ENCODE assay signal across 26 cellular contexts in genomic region chr1:22365331-22366295, GRCh38.
DNase-seq lines count a peak whose midpoint lies in the region; ATAC-seq, FAIRE-seq and TF ChIP-seq lines count a peak whose summit lies in the region.
"Had no signal": no experiment of that assay in that cellular context is flagged by ENCODE, and none has a peak within 500 bp of the region (broad histone marks: within the 10 kb centered on the region; RNA-seq: fewer than 3 reads in every experiment).

No MANE protein-coding gene starts in this region.

- intact Hi-C loops in Right ventricle myocardium inferior (cut with DNase I), result no loop called here

- ATAC-seq in Right ventricle myocardium inferior (no peak), GM21619 (IDR thresholded peaks at IDR 0.05; ENCODE audit: unreplicated experiment) (no peak)
- ATAC-seq: left cardiac atrium, PC-3 had no signal

- TF ChIP-seq POLR2A in GM12892 (IDR thresholded peaks at IDR 0.05; ENCODE audit: low read depth, low read length), result no peak

- peak; percentile 25 for DNase-seq in NCI-H345 (lab: John Stamatoyannopoulos, UW)
- no peak for DNase-seq in NCI-H345 treated with DMSO at 0.1 percent for 48 hours (lab: John Stamatoyannopoulos, UW; ENCODE audit: unreplicated experiment)
- peak; percentile 70 for DNase-seq in NCI-H2171 treated with DMSO at 0.1 percent for 48 hours (lab: John Stamatoyannopoulos, UW)
- DNase-seq in brain pericyte (ENCODE audit: low read depth, low spot score), result peak; percentile 62
- DNase-seq in smooth muscle cell of the brain vasculature (ENCODE audit: low read depth, low spot score), result peak; percentile 82
- DNase-seq in Right ventricle myocardium inferior (ENCODE audit: missing footprints), result no peak
- no peak for DNase-seq in GM12892 (ENCODE audit: insufficient read length)
- DNase-seq: activated CD4-positive, alpha-beta memory T cell treated with anti-CD3 and anti-CD28 coated beads for 36 hours; activated CD4-positive, alpha-beta T cell treated with anti-CD3 and anti-CD28 coated beads for 1 hour; adrenal gland; CD4-positive, alpha-beta memory T cell; HCEC 1CT; hippocampal formation; Kasumi-1; left cardiac atrium; NCI-H1417 treated with DMSO at 0.1 percent for 48 hours; NCI-H2081; NK-92 treated with Interleukin-12 subunit alpha and Interleukin-12 subunit beta, amount 100 ng/mL, for 24 hours; PC-3; stimulated activated naive CD4-positive, alpha-beta T cell; T-helper 2 cell; upper lobe of right lung had no signal

- no peak for FAIRE-seq in GM12892 (lab: Jason Lieb, UNC)
- FAIRE-seq: A549, endothelial cell of umbilical vein, G401.6 had no signal

Comparison
In these comparisons a context has a peak if more than half of its experiments do, and no peak if none do; other contexts are left out.
1. DNase-seq: peak in NCI-H345 (single experiment), NCI-H2171 treated with DMSO at 0.1 percent for 48 hours (single experiment), brain pericyte (single experiment) and smooth muscle cell of the brain vasculature (single experiment); none in NCI-H345 treated with DMSO at 0.1 percent for 48 hours (single experiment), Right ventricle myocardium inferior (single experiment) and GM12892 (single experiment).